Comparison of ENCODE assay signal across 8 cellular contexts in the genomic region with DNA sequence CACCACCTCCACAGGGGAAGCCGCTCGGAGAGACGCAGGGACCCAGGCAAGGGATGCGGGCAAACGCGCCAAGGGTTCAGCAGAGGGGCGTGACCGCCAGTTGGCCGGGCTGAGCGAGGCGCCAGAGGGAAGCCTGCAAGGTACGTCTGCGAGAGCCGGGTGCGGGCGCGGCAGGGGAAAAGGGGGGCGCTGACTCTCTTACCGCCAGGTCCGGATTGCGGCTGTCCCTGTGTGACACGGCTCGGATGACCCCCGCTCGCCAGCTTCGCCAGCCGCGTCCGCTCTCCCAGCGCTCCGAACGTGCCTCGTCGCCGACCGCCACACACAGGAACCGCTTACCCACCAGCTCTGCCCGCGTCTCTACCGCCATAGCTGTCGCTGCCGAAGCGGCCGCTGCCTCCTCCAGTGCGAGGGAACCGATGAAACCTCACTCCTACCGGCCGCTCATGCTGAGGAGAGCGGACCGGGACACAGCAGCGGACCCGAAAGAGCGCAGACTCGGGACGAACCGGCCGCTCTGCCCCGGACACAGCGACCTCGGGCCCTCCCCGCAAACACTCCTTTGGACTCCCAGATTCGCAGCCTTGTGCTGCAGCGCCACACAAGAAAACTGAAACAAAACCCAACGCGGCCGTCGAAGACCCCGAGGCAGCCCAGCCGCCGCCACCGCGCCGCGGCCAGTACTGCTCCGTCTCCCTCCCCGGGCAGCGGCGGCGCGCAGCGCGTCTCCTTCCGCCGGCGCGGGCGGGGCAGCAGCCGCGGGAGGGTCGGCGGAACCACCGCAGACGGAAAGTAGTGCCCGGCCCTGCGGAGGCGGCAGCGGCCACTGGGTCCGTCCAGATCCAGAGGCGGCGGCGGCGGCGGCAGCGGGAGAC. TPM values are rescaled to one million over a fixed set of nuclear protein-coding genes. Genes with fewer than 3 reads are reported as not detected.
A peak's percentile ranks its signal among the peaks of the same experiment; 100 is the strongest.
DNase-seq lines count a peak whose midpoint lies in the region; ATAC-seq and TF ChIP-seq lines count a peak whose summit lies in the region.

A gene with protein sequence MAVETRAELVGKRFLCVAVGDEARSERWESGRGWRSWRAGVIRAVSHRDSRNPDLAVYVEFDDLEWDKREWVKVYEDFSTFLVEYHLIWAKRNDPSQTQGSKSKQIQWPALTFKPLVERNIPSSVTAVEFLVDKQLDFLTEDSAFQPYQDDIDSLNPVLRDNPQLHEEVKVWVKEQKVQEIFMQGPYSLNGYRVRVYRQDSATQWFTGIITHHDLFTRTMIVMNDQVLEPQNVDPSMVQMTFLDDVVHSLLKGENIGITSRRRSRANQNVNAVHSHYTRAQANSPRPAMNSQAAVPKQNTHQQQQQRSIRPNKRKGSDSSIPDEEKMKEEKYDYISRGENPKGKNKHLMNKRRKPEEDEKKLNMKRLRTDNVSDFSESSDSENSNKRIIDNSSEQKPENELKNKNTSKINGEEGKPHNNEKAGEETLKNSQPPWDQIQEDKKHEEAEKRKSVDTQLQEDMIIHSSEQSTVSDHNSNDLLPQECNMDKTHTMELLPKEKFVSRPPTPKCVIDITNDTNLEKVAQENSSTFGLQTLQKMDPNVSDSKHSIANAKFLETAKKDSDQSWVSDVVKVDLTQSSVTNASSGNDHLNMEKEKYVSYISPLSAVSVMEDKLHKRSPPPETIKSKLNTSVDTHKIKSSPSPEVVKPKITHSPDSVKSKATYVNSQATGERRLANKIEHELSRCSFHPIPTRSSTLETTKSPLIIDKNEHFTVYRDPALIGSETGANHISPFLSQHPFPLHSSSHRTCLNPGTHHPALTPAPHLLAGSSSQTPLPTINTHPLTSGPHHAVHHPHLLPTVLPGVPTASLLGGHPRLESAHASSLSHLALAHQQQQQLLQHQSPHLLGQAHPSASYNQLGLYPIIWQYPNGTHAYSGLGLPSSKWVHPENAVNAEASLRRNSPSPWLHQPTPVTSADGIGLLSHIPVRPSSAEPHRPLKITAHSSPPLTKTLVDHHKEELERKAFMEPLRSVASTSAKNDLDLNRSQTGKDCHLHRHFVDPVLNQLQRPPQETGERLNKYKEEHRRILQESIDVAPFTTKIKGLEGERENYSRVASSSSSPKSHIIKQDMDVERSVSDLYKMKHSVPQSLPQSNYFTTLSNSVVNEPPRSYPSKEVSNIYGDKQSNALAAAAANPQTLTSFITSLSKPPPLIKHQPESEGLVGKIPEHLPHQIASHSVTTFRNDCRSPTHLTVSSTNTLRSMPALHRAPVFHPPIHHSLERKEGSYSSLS (N-terminal part only) (minus strand): TSS at position 685 of the 875 bp plus-strand sequence. CDS start 315 bp downstream, at position 370.

- H3K4me1 ChIP-seq in stomach = peaks cover 4 to 39% (median 17%) of the 10 kb centered on the region in 4 donors

- H3K9me3 ChIP-seq in stomach = no peaks in the 10 kb centered on the region

- H3K27me3 Mint-ChIP-seq in natural killer cell treated with Interleukin-12 subunit alpha and Interleukin-12 subunit beta and Interleukin-15 and Interleukin-18, amount 100 ng/mL, for 72 hours = peaks cover 0 to 14% of the 10 kb centered on the region in 2 donors

- TF ChIP-seq POLR2A in stomach (IDR thresholded peaks at IDR 0.05) = peak in 1 of 4 donors; percentile 13

- no peaks in the 10 kb centered on the region for H3K36me3 ChIP-seq in stomach

- WGBS in stomach, 5 donors = 0 to 1% (median 0%) methylated on average over 34 to 104 of the region's 104 CpGs

- intact Hi-C loops in stomach (cut with DNase I; ENCODE audit: low total_unique reads) = no loop called here

- H3K4me1 Mint-ChIP-seq in natural killer cell treated with Interleukin-12 subunit alpha and Interleukin-12 subunit beta and Interleukin-15 and Interleukin-18, amount 100 ng/mL, for 72 hours (ENCODE audit: low read depth in 2 of 2) = peaks cover 14 to 15% of the 10 kb centered on the region in 2 donors

- DNase-seq in DMS114 treated with DMSO at 0.1 percent for 48 hours (lab: John Stamatoyannopoulos, UW; ENCODE audit: unreplicated experiment) = peak; percentile 60
- DNase-seq in GM20000 (ENCODE audit: low spot score) = peak; percentile 88
- peak; percentile 68 for DNase-seq in HT1080 (ENCODE audit: low read depth)
- peak; percentile 59 for DNase-seq in RPMI8226
- DNase-seq in activated T-helper 9 cell treated with anti-CD3 and anti-CD28 coated beads, Interleukin-2, amount 50 U/mL, for 16 hours (ENCODE audit: low read depth) = peak; percentile 44
- peak; percentile 88 for DNase-seq in fibroblast of pulmonary artery (ENCODE audit: low read depth)
- DNase-seq in natural killer cell treated with Interleukin-12 subunit alpha and Interleukin-12 subunit beta and Interleukin-15 and Interleukin-18, amount 100 ng/mL, for 72 hours (ENCODE audit: low spot score) = peak; percentile 85
- peak; percentile 82 for DNase-seq in stomach

- no peaks in the 10 kb centered on the region for H3K27me3 ChIP-seq in stomach

- no peaks in the 10 kb centered on the region for H3K36me3 Mint-ChIP-seq in natural killer cell treated with Interleukin-12 subunit alpha and Interleukin-12 subunit beta and Interleukin-15 and Interleukin-18, amount 100 ng/mL, for 72 hours

- H3K27ac Mint-ChIP-seq in natural killer cell treated with Interleukin-12 subunit alpha and Interleukin-12 subunit beta and Interleukin-15 and Interleukin-18, amount 100 ng/mL, for 72 hours = peak within 1 kb of the TSS; percentile 70 to 93

- peak; percentile 91 to 92 for ATAC-seq in natural killer cell treated with Interleukin-12 subunit alpha and Interleukin-12 subunit beta and Interleukin-15 and Interleukin-18, amount 100 ng/mL, for 72 hours

- H3K9me3 Mint-ChIP-seq in natural killer cell treated with Interleukin-12 subunit alpha and Interleukin-12 subunit beta and Interleukin-15 and Interleukin-18, amount 100 ng/mL, for 72 hours = no peaks in the 10 kb centered on the region

- TF ChIP-seq CTCF in GM20000 (IDR thresholded peaks at IDR 0.05; ENCODE audit: extremely low read depth, missing control alignments) (no peak), fibroblast of pulmonary artery (IDR thresholded peaks at IDR 0.05; ENCODE audit: low read length, missing control alignments) (no peak), stomach (IDR thresholded peaks at IDR 0.05) (no peak)

- H3K4me3 ChIP-seq in fibroblast of pulmonary artery (replicated peaks; ENCODE audit: low read depth, low read length) (peak within 1 kb of the TSS; percentile 79), stomach (peak within 1 kb of the TSS; percentile 78 to 93 (median 86))

- H3K4me3 Mint-ChIP-seq in natural killer cell treated with Interleukin-12 subunit alpha and Interleukin-12 subunit beta and Interleukin-15 and Interleukin-18, amount 100 ng/mL, for 72 hours = peak within 1 kb of the TSS; percentile 97

- H3K27ac ChIP-seq in stomach = peak within 1 kb of the TSS; percentile 62 to 96 (median 90)

- TF ChIP-seq EP300 in stomach (IDR thresholded peaks at IDR 0.05) = no peak

RNA-seq across cellular contexts. Expression of the gene that starts here (rescaled TPM):
- total RNA-seq in HT1080 (2014; rRNA removed; shearing (Covaris generic)) = 43.9 and 44.5 TPM in 2 replicates
- polyA plus RNA-seq in HT1080 (2015; cell fraction: cytosol; rRNA removed) = 17.5 and 28.0 TPM in 2 replicates
- 130 and 135 TPM in 2 replicates for polyA plus RNA-seq in HT1080 (2015; cell fraction: nucleus; rRNA removed)
- total RNA-seq in natural killer cell treated with Interleukin-12 subunit alpha and Interleukin-12 subunit beta and Interleukin-15 and Interleukin-18, amount 100 ng/mL, for 72 hours = 10 to 100 TPM; 39.2 to 50.7 TPM
- 100 to 1,000 TPM in 2 of 5 donors, 10 to 100 TPM in 3; 26.4 to 235 (median 98.0) TPM for total RNA-seq in stomach
- polyA plus RNA-seq in stomach = 10 to 100 TPM; 13.6 to 26.4 (median 19.1) TPM

Comparison
In these comparisons a context has a peak if more than half of its experiments do, and no peak if none do; other contexts are left out.
1. Peak in every context shown above with its lines: DNase-seq, ATAC-seq, H3K4me3 ChIP-seq and H3K27ac ChIP-seq.